ENCODE assay signal across 8 cellular contexts in the genomic region with DNA sequence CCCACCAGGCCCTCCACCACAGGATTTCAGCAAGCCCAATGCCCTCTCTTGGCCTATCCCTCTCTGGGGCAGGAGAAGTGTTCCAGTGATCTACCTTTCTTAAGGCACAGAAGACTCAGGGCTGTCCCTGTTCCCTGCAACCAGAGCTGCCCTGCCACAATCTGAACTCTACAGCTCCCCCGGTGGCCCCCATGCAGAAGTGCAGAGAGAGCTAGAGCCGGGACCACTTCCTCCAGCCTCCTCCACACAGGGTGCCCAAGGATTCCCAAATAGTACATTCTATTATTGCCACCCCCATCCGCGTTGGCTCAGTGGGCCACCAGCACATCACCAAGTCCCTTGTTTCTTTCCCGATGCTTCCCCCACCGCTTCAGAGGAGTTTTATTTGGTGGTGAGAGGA.
DNase-seq lines count a peak whose midpoint lies in the region; ATAC-seq, FAIRE-seq and TF ChIP-seq lines count a peak whose summit lies in the region.

No MANE protein-coding gene starts in this region.

- no peaks in the 10 kb centered on the region for H3K79me2 ChIP-seq in astrocyte (ENCODE audit: insufficient read depth, low read length)

- H3K27ac ChIP-seq in astrocyte (ENCODE audit: low read depth, low read length), result no peak overlapping the region

- no peak overlapping the region for H3K4me2 ChIP-seq in astrocyte (ENCODE audit: low read length)

- POLR2A ChIA-PET in GM10248 (lab: Yijun Ruan, JAX), result no interaction called here

- H3K4me1 ChIP-seq in astrocyte (ENCODE audit: insufficient read depth, low read length), result no peaks in the 10 kb centered on the region

- H3K36me3 Mint-ChIP-seq in astrocyte (ENCODE audit: low read depth, unreplicated experiment), result no peaks in the 10 kb centered on the region

- H3K9me3 Mint-ChIP-seq in astrocyte (ENCODE audit: unreplicated experiment), result peaks cover 6% of the 10 kb centered on the region

- TF ChIP-seq CTCF in GM10248 (IDR thresholded peaks at IDR 0.05; ENCODE audit: control extremely low read depth, extremely low read depth, low read depth, missing control alignments), result peak; percentile 12
- peak; percentile 59 for TF ChIP-seq CTCF in LNCaP clone FGC (IDR thresholded peaks at IDR 0.05; ENCODE audit: control insufficient read depth, extremely low read depth, insufficient read depth)
- TF ChIP-seq CTCF in astrocyte (IDR thresholded peaks at IDR 0.05; ENCODE audit: insufficient read depth, low read depth, low read length), result peak; percentile 43

- H3K4me3 Mint-ChIP-seq in astrocyte (ENCODE audit: unreplicated experiment), result no peak overlapping the region

- no peak for ATAC-seq in GM21367 (IDR thresholded peaks at IDR 0.05; ENCODE audit: unreplicated experiment)
- ATAC-seq in GM21737 (IDR thresholded peaks at IDR 0.05; ENCODE audit: unreplicated experiment), result no peak
- ATAC-seq in HG02759 (IDR thresholded peaks at IDR 0.05; ENCODE audit: unreplicated experiment), result no peak

- FAIRE-seq in astrocyte (lab: Jason Lieb, UNC), result no peak

- H3K9ac ChIP-seq in astrocyte (ENCODE audit: low read length), result no peak overlapping the region

- H3K9me3 ChIP-seq in astrocyte (ENCODE audit: insufficient read depth, low read depth, low read length), result no peaks in the 10 kb centered on the region

- no peak overlapping the region for H3K4me3 ChIP-seq in LNCaP clone FGC (ENCODE audit: low read depth, low read length)
- H3K4me3 ChIP-seq in astrocyte (ENCODE audit: insufficient read depth, low read depth, low read length), result no peak overlapping the region

- no peaks in the 10 kb centered on the region for H3K36me3 ChIP-seq in astrocyte (ENCODE audit: insufficient read depth, low read length)

- CTCF ChIA-PET in GM10248 (lab: Yijun Ruan, JAX), result no interaction called here

- H2AFZ ChIP-seq in astrocyte (ENCODE audit: low read depth, low read length), result no peak overlapping the region

- peaks cover 19% of the 10 kb centered on the region for H3K27me3 Mint-ChIP-seq in astrocyte (ENCODE audit: low read depth, unreplicated experiment)

- DNase-seq in GM10248 (ENCODE audit: extremely low spot score) (peak; percentile 22), LNCaP clone FGC (ENCODE audit: low read depth) (no peak), astrocyte (ENCODE audit: low read depth) (no peak), inferior parietal cortex (ENCODE audit: extremely low spot score) (peak; percentile 10), SHP77 treated with DMSO at 0.1 percent for 48 hours (lab: John Stamatoyannopoulos, UW) (no peak)

- H4K20me1 ChIP-seq in astrocyte (ENCODE audit: insufficient read depth, low read length), result no peaks in the 10 kb centered on the region

- peaks cover 5% of the 10 kb centered on the region for H3K4me1 Mint-ChIP-seq in astrocyte (ENCODE audit: low read depth, unreplicated experiment)

- H3K27ac Mint-ChIP-seq in astrocyte (ENCODE audit: unreplicated experiment), result no peak overlapping the region

- H3K27me3 ChIP-seq in astrocyte (ENCODE audit: insufficient read depth, low read length), result no peaks in the 10 kb centered on the region

Comparison
In these comparisons a context has a peak if more than half of its experiments do, and no peak if none do; other contexts are left out.
1. DNase-seq: peak in GM10248 (single experiment) and inferior parietal cortex (single experiment); none in LNCaP clone FGC (single experiment), astrocyte (single experiment) and SHP77 treated with DMSO at 0.1 percent for 48 hours (single experiment).
2. Peak in every context shown above with its lines, with median percentiles within 50 percentile points of each other: CTCF ChIP-seq.